ENCODE assay signal across 17 cellular contexts in genomic region chr10:20694296-20694695, GRCh38.
DNase-seq lines count a peak whose midpoint lies in the region; ATAC-seq and TF ChIP-seq lines count a peak whose summit lies in the region.
"Had no signal": no experiment of that assay in that cellular context is flagged by ENCODE, and none has a peak within 500 bp of the region (broad histone marks: within the 10 kb centered on the region; RNA-seq: fewer than 3 reads in every experiment).

No MANE protein-coding gene starts in this region.

- peak overlapping the region; percentile 2; the same call in 1 of the 2 replicates for H3K27ac ChIP-seq in GM23338 (ENCODE audit: low read depth)
- H3K27ac ChIP-seq: 22Rv1, BLaER1, GM23248 had no signal

- CTCF ChIA-PET in WTC11 (lab: Charles Lee): no interaction called here
- CTCF ChIA-PET in T-cell (lab: Charles Lee): no interaction called here

- POLR2A ChIA-PET in WTC11 (lab: Charles Lee) (no interaction called here), T-cell (lab: Charles Lee) (no interaction called here)

- H3K4me3 Mint-ChIP-seq in GM23338 (no peak overlapping the region), WTC11 (no peak overlapping the region), progenitor cell of endocrine pancreas (ENCODE audit: low read depth) (no peak overlapping the region), T-cell (no peak overlapping the region)
- H3K4me3 Mint-ChIP-seq: CD8-positive, alpha-beta memory T cell had no signal

- H3K36me3 Mint-ChIP-seq in GM23338 (ENCODE audit: low read depth) (no peaks in the 10 kb centered on the region), WTC11 (no peaks in the 10 kb centered on the region), progenitor cell of endocrine pancreas (ENCODE audit: insufficient read depth) (no peaks in the 10 kb centered on the region), T-cell (no peaks in the 10 kb centered on the region)
- H3K36me3 Mint-ChIP-seq: CD8-positive, alpha-beta memory T cell had no signal

- no peaks in the 10 kb centered on the region for H3K36me3 ChIP-seq in GM23338 (ENCODE audit: insufficient read depth)
- H3K36me3 ChIP-seq: BLaER1 had no signal

- no peaks in the 10 kb centered on the region for H3K9me2 ChIP-seq in GM23338 (ENCODE audit: insufficient read depth)

- H3K4me1 Mint-ChIP-seq in GM23338 (peaks cover 34% of the 10 kb centered on the region), WTC11 (peaks cover 44% of the 10 kb centered on the region), progenitor cell of endocrine pancreas (ENCODE audit: low read depth) (peaks cover 15% of the 10 kb centered on the region), T-cell (no peaks in the 10 kb centered on the region)
- H3K4me1 Mint-ChIP-seq: CD8-positive, alpha-beta memory T cell had no signal

- peak; percentile 14 for DNase-seq in GM23338 (ENCODE audit: low spot score)
- DNase-seq in WTC11 (ENCODE audit: low spot score): no peak
- DNase-seq in kidney glomerular epithelial cell (lab: John Stamatoyannopoulos, UW): peak; percentile 19
- DNase-seq in progenitor cell of endocrine pancreas (ENCODE audit: low spot score, unreplicated experiment): no peak
- DNase-seq in AG08395 (ENCODE audit: low spot score): no peak
- no peak for DNase-seq in T-cell
- DNase-seq: AML-193; Caco-2; CD8-positive, alpha-beta memory T cell; DND-41; GDM1; GM23248; H7 had no signal

- H3K27me3 Mint-ChIP-seq in GM23338 (ENCODE audit: insufficient read depth, low read depth, poor library complexity): no peaks in the 10 kb centered on the region
- H3K27me3 Mint-ChIP-seq in WTC11 (ENCODE audit: low read depth): no peaks in the 10 kb centered on the region; the same call in 1 of the 2 replicates
- H3K27me3 Mint-ChIP-seq in progenitor cell of endocrine pancreas: no peaks in the 10 kb centered on the region
- H3K27me3 Mint-ChIP-seq in T-cell: no peaks in the 10 kb centered on the region
- H3K27me3 Mint-ChIP-seq: CD8-positive, alpha-beta memory T cell had no signal

- H3K27ac Mint-ChIP-seq in GM23338 (no peak overlapping the region), WTC11 (peak overlapping the region; percentile 81), progenitor cell of endocrine pancreas (peak overlapping the region; percentile 21), T-cell (no peak overlapping the region)
- H3K27ac Mint-ChIP-seq: CD8-positive, alpha-beta memory T cell had no signal

- no peak for TF ChIP-seq CTCF in GM23338 (conservative IDR thresholded peaks at IDR 0.05; ENCODE audit: low read depth in 2 of 2)
- no peak for TF ChIP-seq CTCF in WTC11 (IDR thresholded peaks at IDR 0.05)
- no peak for TF ChIP-seq CTCF in progenitor cell of endocrine pancreas (IDR thresholded peaks at IDR 0.05; ENCODE audit: unreplicated experiment)

- H2AFZ ChIP-seq in GM23338: no peak overlapping the region
- H2AFZ ChIP-seq: GM23248 had no signal

- no peaks in the 10 kb centered on the region for H3F3A ChIP-seq in GM23338 (replicated peaks; ENCODE audit: low read depth)

- H3K4me3 ChIP-seq in GM23338: no peak overlapping the region
- H3K4me3 ChIP-seq: BLaER1, GM23248 had no signal

- no peak for ATAC-seq in GM23338
- ATAC-seq in WTC11: peak; percentile 30
- no peak for ATAC-seq in T-cell (replicated peaks in 1 of 4)
- ATAC-seq in GM21526 (IDR thresholded peaks at IDR 0.05; ENCODE audit: low FRiP score, unreplicated experiment): no peak
- ATAC-seq: HepG2 had no signal

- H3K4me1 ChIP-seq in GM23338 (ENCODE audit: insufficient read depth): peaks cover 28% of the 10 kb centered on the region
- H3K4me1 ChIP-seq: BLaER1, Caco-2 had no signal

- no peaks in the 10 kb centered on the region for H3K27me3 ChIP-seq in GM23338 (ENCODE audit: insufficient read depth)
- H3K27me3 ChIP-seq: BLaER1 had no signal

- peak overlapping the region; percentile 69 for H3K4me2 ChIP-seq in GM23338
- H3K4me2 ChIP-seq: BLaER1 had no signal

- H3K79me2 ChIP-seq in GM23338 (replicated peaks; ENCODE audit: insufficient read depth): no peaks in the 10 kb centered on the region

- H3K9me3 Mint-ChIP-seq in GM23338: no peaks in the 10 kb centered on the region; the same call in 2 of the 3 replicates
- peaks cover 9% of the 10 kb centered on the region for H3K9me3 Mint-ChIP-seq in WTC11
- peaks cover 3% of the 10 kb centered on the region for H3K9me3 Mint-ChIP-seq in progenitor cell of endocrine pancreas (ENCODE audit: low read depth)
- H3K9me3 Mint-ChIP-seq in T-cell: peaks cover 6 to 21% (median 8%) of the 10 kb centered on the region in 3 donors

- H4K20me1 ChIP-seq in GM23338 (replicated peaks; ENCODE audit: insufficient read depth): no peaks in the 10 kb centered on the region
- H4K20me1 ChIP-seq: BLaER1 had no signal

TF ChIP-seq in GM23338, 12 proteins besides CTCF, POLR2A, EP300 and RAD21 (continues in another document):
- TF ChIP-seq CREB1 (CRISPR knock-in tag; IDR thresholded peaks at IDR 0.05; ENCODE audit: low read depth) (no peak), JUNB (IDR thresholded peaks at IDR 0.05; ENCODE audit: unreplicated experiment) (no peak), ETS1 (IDR thresholded peaks at IDR 0.05) (no peak), ZNF331 (CRISPR knock-in tag; IDR thresholded peaks at IDR 0.05; ENCODE audit: low read depth) (no peak), NANOG (IDR thresholded peaks at IDR 0.05; ENCODE audit: borderline replicate concordance) (no peak), ZNF114 (CRISPR knock-in tag; IDR thresholded peaks at IDR 0.05) (no peak)

TF ChIP-seq in WTC11, 78 proteins besides CTCF, POLR2A, EP300 and RAD21:
- TF ChIP-seq SMAD3 (CRISPR knock-in tag; IDR thresholded peaks at IDR 0.05; ENCODE audit: borderline replicate concordance) (no peak), FOXP1 (CRISPR knock-in tag; IDR thresholded peaks at IDR 0.05; ENCODE audit: borderline replicate concordance) (no peak), GTF2I (CRISPR knock-in tag; conservative IDR thresholded peaks at IDR 0.05) (no peak), NR3C1 (CRISPR knock-in tag; conservative IDR thresholded peaks at IDR 0.05; ENCODE audit: low read depth) (no peak), E2F4 (CRISPR knock-in tag; IDR thresholded peaks at IDR 0.05; ENCODE audit: borderline replicate concordance, low read depth) (no peak), HMGA2 (CRISPR knock-in tag; IDR thresholded peaks at IDR 0.05) (no peak), PRRX2 (CRISPR knock-in tag; IDR thresholded peaks at IDR 0.05) (no peak), SP1 (CRISPR knock-in tag; conservative IDR thresholded peaks at IDR 0.05) (no peak), ATF1 (CRISPR knock-in tag; IDR thresholded peaks at IDR 0.05) (no peak), SOX15 (CRISPR knock-in tag; IDR thresholded peaks at IDR 0.05) (no peak), ESRRA (CRISPR knock-in tag; IDR thresholded peaks at IDR 0.05; ENCODE audit: borderline replicate concordance) (no peak), TEAD4 (CRISPR knock-in tag; IDR thresholded peaks at IDR 0.05) (no peak), TCF7 (CRISPR knock-in tag; IDR thresholded peaks at IDR 0.05; ENCODE audit: low read depth) (no peak), SMAD4 (CRISPR knock-in tag; IDR thresholded peaks at IDR 0.05) (no peak), RORB (CRISPR knock-in tag; IDR thresholded peaks at IDR 0.05) (no peak)
TF ChIP-seq in WTC11: peak in this region for 0.

Comparison
In these comparisons a context has a peak if more than half of its experiments do, and no peak if none do; other contexts are left out.
1. DNase-seq: peak in GM23338 (single experiment) and kidney glomerular epithelial cell (single experiment); none in WTC11 (single experiment), progenitor cell of endocrine pancreas (single experiment), AG08395 (single experiment) and T-cell (0 of 34).
2. H3K27ac Mint-ChIP-seq: peak in WTC11 (single experiment) and progenitor cell of endocrine pancreas (single experiment); none in GM23338 (single experiment) and T-cell (0 of 2).